ENCODE assay signal across 21 cellular contexts in the genomic region with DNA sequence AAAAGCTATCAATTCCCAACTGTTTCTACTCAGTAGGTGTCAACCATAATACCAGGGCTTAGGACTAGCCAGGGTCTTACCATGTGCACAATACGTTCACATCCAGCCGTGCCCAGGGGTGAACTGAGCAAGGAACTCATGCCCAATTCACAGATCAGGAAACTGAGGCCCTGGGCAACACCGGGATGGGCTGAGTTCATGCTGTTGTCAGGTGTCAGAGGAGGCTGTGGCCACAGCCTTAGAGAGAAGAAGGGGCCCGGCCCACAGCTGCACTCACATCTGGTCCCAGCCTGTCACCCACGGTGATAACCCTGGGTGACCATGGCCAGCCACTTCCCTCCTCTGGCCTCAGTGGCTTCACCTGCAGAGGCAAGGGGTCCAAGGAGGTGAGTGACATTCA.
DNase-seq lines count a peak whose midpoint lies in the region; ATAC-seq, FAIRE-seq and TF ChIP-seq lines count a peak whose summit lies in the region.
"Had no signal": no experiment of that assay in that cellular context is flagged by ENCODE, and none has a peak within 500 bp of the region (broad histone marks: within the 10 kb centered on the region; RNA-seq: fewer than 3 reads in every experiment).

No MANE protein-coding gene starts in this region.

- WGBS in right cardiac atrium: 93% methylated on average over 5 of the region's 5 CpGs
- WGBS in GM23248 (ENCODE audit: low coverage in 1 of 2, low lambda C conversion rate in 2 of 2, missing lambda C conversion rate in 2 of 2), 2 experiments: 78 to 82% methylated on average over 5 of the region's 5 CpGs

- no peaks in the 10 kb centered on the region for H3K9me2 ChIP-seq in GM23248 (ENCODE audit: insufficient read depth)

- POLR2A ChIA-PET in activated CD4-positive, alpha-beta T cell treated with anti-CD3 and anti-CD28 coated beads, Interleukin-2, amount 10 ng/mL, durations not matched to agents 7 days and 5 days (lab: Charles Lee): no interaction called here
- POLR2A ChIA-PET in T-cell (lab: Charles Lee): no interaction called here

- H3K27me3 Mint-ChIP-seq in activated CD4-positive, alpha-beta T cell treated with anti-CD3 and anti-CD28 coated beads, Interleukin-2, amount 10 ng/mL, durations not matched to agents 7 days and 5 days: no peaks in the 10 kb centered on the region
- no peaks in the 10 kb centered on the region for H3K27me3 Mint-ChIP-seq in T-cell

- TF ChIP-seq CTCF in kidney (IDR thresholded peaks at IDR 0.05; ENCODE audit: borderline replicate concordance, extremely low read depth, insufficient read depth): no peak

- ATAC-seq in T-cell (replicated peaks in 1 of 4) (no peak), right cardiac atrium (no peak)

- no peak for DNase-seq in activated CD4-positive, alpha-beta T cell treated with anti-CD3 and anti-CD28 coated beads, Interleukin-2, amount 10 ng/mL, durations not matched to agents 7 days and 5 days
- DNase-seq in activated CD4-positive, alpha-beta T cell treated with anti-CD3 and anti-CD28 coated beads, Interleukin-2, amount 50 U/mL, for 48 hours: no peak
- DNase-seq in T-cell (no peak), right cardiac atrium (peak in 2 of 3 donors; percentile 18 to 25), substantia nigra (lab: John Stamatoyannopoulos, UW) (no peak), kidney (no peak), GM23248 (no peak), iPS-NIHi7 (ENCODE audit: extremely low spot score) (no peak)
- DNase-seq: activated T-cell treated with anti-CD3 and anti-CD28 coated beads for 4 hours; BE2C; effector CD4-positive, alpha-beta T cell; head of caudate nucleus; IMR-90; NCI-H1930; SHP77 treated with DMSO at 0.1 percent for 48 hours; stimulated activated CD4-positive, alpha-beta T cell treated with anti-CD3 and anti-CD28 coated beads, Interleukin-2, amount 100 ng/mL, for 48 hours had no signal

- H3K27ac Mint-ChIP-seq in activated CD4-positive, alpha-beta T cell treated with anti-CD3 and anti-CD28 coated beads, Interleukin-2, amount 10 ng/mL, durations not matched to agents 7 days and 5 days: peak overlapping the region; percentile 50
- H3K27ac Mint-ChIP-seq in T-cell: peak overlapping the region; percentile 98 to 99

- no peak overlapping the region for H3K4me2 ChIP-seq in GM23248 (ENCODE audit: unreplicated experiment)

- no peaks in the 10 kb centered on the region for H3K9me3 Mint-ChIP-seq in activated CD4-positive, alpha-beta T cell treated with anti-CD3 and anti-CD28 coated beads, Interleukin-2, amount 10 ng/mL, durations not matched to agents 7 days and 5 days
- no peaks in the 10 kb centered on the region for H3K9me3 Mint-ChIP-seq in T-cell

- no peak overlapping the region for H3K4me3 ChIP-seq in right cardiac atrium (ENCODE audit: low read length)
- no peak overlapping the region for H3K4me3 ChIP-seq in kidney (ENCODE audit: low read length in 2 of 2)
- H3K4me3 ChIP-seq in GM23248: no peak overlapping the region
- H3K4me3 ChIP-seq: thoracic aorta had no signal

- H3K9ac ChIP-seq in kidney (ENCODE audit: low read length in 2 of 2) (no peak overlapping the region), GM23248 (no peak overlapping the region)

- H3K27ac ChIP-seq in right cardiac atrium (ENCODE audit: low read length) (no peak overlapping the region), substantia nigra (ENCODE audit: low read depth, low read length, poor library complexity, severe bottlenecking) (peak overlapping the region; percentile 98), kidney (ENCODE audit: low read depth in 2 of 2, low read length in 2 of 2) (no peak overlapping the region), GM23248 (no peak overlapping the region)
- H3K27ac ChIP-seq: 22Rv1, thoracic aorta had no signal

- H3K4me1 ChIP-seq in right cardiac atrium (ENCODE audit: control insufficient read depth, insufficient read depth, low read length) (peaks cover 51% of the 10 kb centered on the region), kidney (ENCODE audit: control insufficient read depth in 1 of 2, insufficient read depth in 1 of 2, low read depth in 1 of 2, low read length in 2 of 2) (peaks cover 26 to 48% of the 10 kb centered on the region in 2 donors), GM23248 (ENCODE audit: insufficient read depth) (peaks cover 8% of the 10 kb centered on the region)

- peaks cover 0 to 6% of the 10 kb centered on the region in 2 donors for H3K36me3 ChIP-seq in kidney (ENCODE audit: control insufficient read depth in 1 of 2, insufficient read depth in 2 of 2, low read length in 2 of 2)
- H3K36me3 ChIP-seq in GM23248 (ENCODE audit: low read depth): no peaks in the 10 kb centered on the region
- H3K36me3 ChIP-seq: BE2C, thoracic aorta had no signal

- H3F3A ChIP-seq in GM23248 (ENCODE audit: insufficient read depth): no peaks in the 10 kb centered on the region

- H3K79me2 ChIP-seq in GM23248 (ENCODE audit: insufficient read depth): peaks cover under 1% of the 10 kb centered on the region; the same call in 1 of the 2 replicates

- in situ Hi-C loops in GM23248 (cut with MboI): no loop called here

- peaks cover 85% of the 10 kb centered on the region for H3K4me1 Mint-ChIP-seq in activated CD4-positive, alpha-beta T cell treated with anti-CD3 and anti-CD28 coated beads, Interleukin-2, amount 10 ng/mL, durations not matched to agents 7 days and 5 days
- H3K4me1 Mint-ChIP-seq in T-cell: peaks cover 85 to 96% (median 91%) of the 10 kb centered on the region in 3 donors

- no peak for FAIRE-seq in kidney (lab: Jason Lieb, UNC)
- FAIRE-seq: bronchial epithelial cell, H1, islet of Langerhans had no signal

- H4K20me1 ChIP-seq in GM23248 (ENCODE audit: insufficient read depth): no peaks in the 10 kb centered on the region

- intact Hi-C loops in right cardiac atrium (cut with DNase I) (no loop called here), kidney (cut with DNase I) (no loop called here)

- no peaks in the 10 kb centered on the region for H3K9me3 ChIP-seq in right cardiac atrium (ENCODE audit: control insufficient read depth, low read length)
- H3K9me3 ChIP-seq in kidney (ENCODE audit: control insufficient read depth in 1 of 2, low read length in 2 of 2): no peaks in the 10 kb centered on the region
- no peaks in the 10 kb centered on the region for H3K9me3 ChIP-seq in GM23248 (ENCODE audit: low read depth)
- H3K9me3 ChIP-seq: BE2C, thoracic aorta had no signal

- CTCF ChIA-PET in activated CD4-positive, alpha-beta T cell treated with anti-CD3 and anti-CD28 coated beads, Interleukin-2, amount 10 ng/mL, durations not matched to agents 7 days and 5 days (lab: Charles Lee): interaction anchor here (1.4 to 1.5 kb wide), 2 partner anchors 19 to 27 kb away, joined by 3 to 5 read pairs; no protein-coding TSS in a partner anchor
- CTCF ChIA-PET in T-cell (lab: Charles Lee): no interaction called here

- peaks cover 35% of the 10 kb centered on the region for H3K36me3 Mint-ChIP-seq in activated CD4-positive, alpha-beta T cell treated with anti-CD3 and anti-CD28 coated beads, Interleukin-2, amount 10 ng/mL, durations not matched to agents 7 days and 5 days (ENCODE audit: low read depth)
- peaks cover 11% of the 10 kb centered on the region for H3K36me3 Mint-ChIP-seq in T-cell

- H2AFZ ChIP-seq in GM23248: no peak overlapping the region

- H3K4me3 Mint-ChIP-seq in activated CD4-positive, alpha-beta T cell treated with anti-CD3 and anti-CD28 coated beads, Interleukin-2, amount 10 ng/mL, durations not matched to agents 7 days and 5 days: no peak overlapping the region
- peak overlapping the region in 1 of 3 donors; percentile 79 for H3K4me3 Mint-ChIP-seq in T-cell

- H3K27me3 ChIP-seq in right cardiac atrium (ENCODE audit: control insufficient read depth, insufficient read depth) (no peaks in the 10 kb centered on the region), GM23248 (replicated peaks; ENCODE audit: insufficient read depth) (no peaks in the 10 kb centered on the region)
- H3K27me3 ChIP-seq: BE2C had no signal

Comparison
In these comparisons a context has a peak if more than half of its experiments do, and no peak if none do; other contexts are left out.
1. DNase-seq: peak in right cardiac atrium (2 of 3); none in activated CD4-positive, alpha-beta T cell treated with anti-CD3 and anti-CD28 coated beads, Interleukin-2, amount 10 ng/mL, durations not matched to agents 7 days and 5 days (single experiment), activated CD4-positive, alpha-beta T cell treated with anti-CD3 and anti-CD28 coated beads, Interleukin-2, amount 50 U/mL, for 48 hours (0 of 2), T-cell (0 of 34), substantia nigra (0 of 49), kidney (single experiment), GM23248 (single experiment) and iPS-NIHi7 (single experiment).